In genomic region chr7:24797270-24797669, GRCh38 we compare ENCODE assay signal across 35 cellular contexts.
"Had no signal": no experiment of that assay in that cellular context is flagged by ENCODE, and none has a peak within 500 bp of the region (broad histone marks: within the 10 kb centered on the region; RNA-seq: fewer than 3 reads in every experiment).

No MANE protein-coding gene starts in this region.

- H3K27ac ChIP-seq: brain microvascular endothelial cell, WERI-Rb-1 had no signal

- H3K9me3 ChIP-seq: MG63 had no signal

- H3K9me3 Mint-ChIP-seq: activated naive CD8-positive, alpha-beta T cell treated with anti-CD3 and anti-CD28 coated beads, Interleukin-2, amount 50 U/mL, for 24 hours had no signal

- H3K27me3 ChIP-seq: brain microvascular endothelial cell, MG63 had no signal

- H3K4me3 ChIP-seq: MG63 had no signal

- H3K27me3 Mint-ChIP-seq: activated CD4-positive, alpha-beta memory T cell treated with anti-CD3 and anti-CD28 coated beads, Interleukin-2, amount 10 ng/mL, durations not matched to agents 7 days and 5 days; activated CD8-positive, alpha-beta memory T cell treated with anti-CD3 and anti-CD28 coated beads, Interleukin-2, amount 10 ng/mL, durations not matched to agents 7 days and 5 days; activated naive CD4-positive, alpha-beta T cell treated with anti-CD3 and anti-CD28 coated beads, Interleukin-2, amount 10 ng/mL, durations not matched to agents 7 days and 5 days; activated naive CD8-positive, alpha-beta T cell; activated naive CD8-positive, alpha-beta T cell treated with anti-CD3 and anti-CD28 coated beads, Interleukin-2, amount 50 U/mL, for 24 hours had no signal

- ATAC-seq: activated CD8-positive, alpha-beta memory T cell treated with anti-CD3 and anti-CD28 coated beads, Interleukin-2, amount 10 ng/mL, durations not matched to agents 7 days and 5 days; activated naive CD8-positive, alpha-beta T cell treated with anti-CD3 and anti-CD28 coated beads, Interleukin-2, amount 50 U/mL, for 24 hours; Panc1; Right ventricle myocardium inferior had no signal

- H3K27ac Mint-ChIP-seq: activated CD4-positive, alpha-beta memory T cell treated with anti-CD3 and anti-CD28 coated beads, Interleukin-2, amount 10 ng/mL, durations not matched to agents 7 days and 5 days; activated CD8-positive, alpha-beta memory T cell treated with anti-CD3 and anti-CD28 coated beads, Interleukin-2, amount 10 ng/mL, durations not matched to agents 7 days and 5 days; activated naive CD4-positive, alpha-beta T cell treated with anti-CD3 and anti-CD28 coated beads, Interleukin-2, amount 10 ng/mL, durations not matched to agents 7 days and 5 days; activated naive CD8-positive, alpha-beta T cell; activated naive CD8-positive, alpha-beta T cell treated with anti-CD3 and anti-CD28 coated beads, Interleukin-2, amount 50 U/mL, for 24 hours had no signal

- H3K4me3 Mint-ChIP-seq: activated CD4-positive, alpha-beta memory T cell treated with anti-CD3 and anti-CD28 coated beads, Interleukin-2, amount 10 ng/mL, durations not matched to agents 7 days and 5 days; activated CD8-positive, alpha-beta memory T cell treated with anti-CD3 and anti-CD28 coated beads, Interleukin-2, amount 10 ng/mL, durations not matched to agents 7 days and 5 days; activated naive CD4-positive, alpha-beta T cell treated with anti-CD3 and anti-CD28 coated beads, Interleukin-2, amount 10 ng/mL, durations not matched to agents 7 days and 5 days; activated naive CD8-positive, alpha-beta T cell; activated naive CD8-positive, alpha-beta T cell treated with anti-CD3 and anti-CD28 coated beads, Interleukin-2, amount 50 U/mL, for 24 hours had no signal

- DNase-seq: activated CD4-positive, alpha-beta memory T cell treated with anti-CD3 and anti-CD28 coated beads, Interleukin-2, amount 10 ng/mL, durations not matched to agents 7 days and 5 days; activated CD4-positive, alpha-beta T cell treated with anti-CD3 and anti-CD28 coated beads for 1 hour; activated CD4-positive, alpha-beta T cell treated with anti-CD3 and anti-CD28 coated beads for 48 hours; activated CD4-positive, CD25-positive, alpha-beta regulatory T cell; activated CD8-positive, alpha-beta memory T cell treated with anti-CD3 and anti-CD28 coated beads for 24 hours; activated CD8-positive, alpha-beta memory T cell treated with anti-CD3 and anti-CD28 coated beads, Interleukin-2, amount 10 ng/mL, durations not matched to agents 7 days and 5 days; activated CD8-positive, alpha-beta memory T cell treated with anti-CD3 and anti-CD28 coated beads, Interleukin-2, amount 50 U/mL, for 48 hours; activated effector memory CD4-positive, alpha-beta T cell treated with Interleukin-2 at 50 U/mL for 16 hours; activated naive CD4-positive, alpha-beta T cell treated with anti-CD3 and anti-CD28 coated beads, Interleukin-2, amount 10 ng/mL, durations not matched to agents 7 days and 5 days; activated naive CD8-positive, alpha-beta T cell treated with anti-CD3 and anti-CD28 coated beads, Interleukin-2, amount 50 U/mL, for 24 hours; activated T-cell treated with anti-CD3 and anti-CD28 coated beads, Interleukin-2, amount 50 U/mL, for 48 hours; anterior cingulate cortex; brain microvascular endothelial cell; central memory CD4-positive, alpha-beta T cell; MG63; NCI-H1048; NCI-H1105 treated with DMSO at 0.1 percent for 48 hours; NCI-H1436; NCI-H1694; NCI-H1930; NCI-H2081 treated with DMSO at 0.1 percent for 48 hours; NCI-H226; NCI-H446 treated with DMSO at 0.1 percent for 48 hours; NCI-H524; NCI-H69; RPMI8226; SIG-M5; SW 1271; T-helper 1 cell; T-helper 2 cell; T-helper 9 cell; WERI-Rb-1 had no signal
